In genomic region chr12:27304856-27305255, GRCh38 we compare ENCODE assay signal across 18 cellular contexts.
"Had no signal": no experiment of that assay in that cellular context is flagged by ENCODE, and none has a peak within 500 bp of the region (broad histone marks: within the 10 kb centered on the region; RNA-seq: fewer than 3 reads in every experiment).

No MANE protein-coding gene starts in this region.

- H3K27ac Mint-ChIP-seq: activated CD8-positive, alpha-beta memory T cell treated with anti-CD3 and anti-CD28 coated beads, Interleukin-2, amount 10 ng/mL, durations not matched to agents 7 days and 5 days; activated naive CD8-positive, alpha-beta T cell; dendritic cell treated with granulocyte-macrophage colony-stimulating factor and Interleukin-4, amounts not matched to agents 40 ng/mL and 50 ng/mL, for 4 days; endodermal cell; immature natural killer cell; naive B cell; T-helper 1 cell treated with Interleukin-12 subunit alpha and Interleukin-12 subunit beta and Interleukin-4 antibody, amounts not matched to agents 30 μg/mL and 1 μg/mL, for 36 hours had no signal

- H3K9me3 Mint-ChIP-seq: activated T-cell treated with anti-CD3 and anti-CD28 coated beads, Interleukin-2, amount 50 U/mL, for 4 hours; dendritic cell treated with granulocyte-macrophage colony-stimulating factor and Interleukin-4, amounts not matched to agents 40 ng/mL and 50 ng/mL, for 4 days; endodermal cell; naive B cell; T-helper 1 cell treated with Interleukin-12 subunit alpha and Interleukin-12 subunit beta and Interleukin-4 antibody, amounts not matched to agents 30 μg/mL and 1 μg/mL, for 36 hours had no signal

- H3K4me3 Mint-ChIP-seq: activated CD8-positive, alpha-beta memory T cell treated with anti-CD3 and anti-CD28 coated beads, Interleukin-2, amount 10 ng/mL, durations not matched to agents 7 days and 5 days; activated naive CD8-positive, alpha-beta T cell; activated T-cell treated with anti-CD3 and anti-CD28 coated beads, Interleukin-2, amount 50 U/mL, for 4 hours; dendritic cell treated with granulocyte-macrophage colony-stimulating factor and Interleukin-4, amounts not matched to agents 40 ng/mL and 50 ng/mL, for 4 days; endodermal cell; immature natural killer cell; naive B cell; T-helper 1 cell treated with Interleukin-12 subunit alpha and Interleukin-12 subunit beta and Interleukin-4 antibody, amounts not matched to agents 30 μg/mL and 1 μg/mL, for 36 hours had no signal

- H3K27ac ChIP-seq: brain microvascular endothelial cell, lower lobe of right lung had no signal

- ATAC-seq: activated CD4-positive, CD25-positive, alpha-beta regulatory T cell treated with anti-CD3 and anti-CD28 coated beads, Interleukin-2, amount 50 U/mL, for 24 hours; activated CD8-positive, alpha-beta memory T cell treated with anti-CD3 and anti-CD28 coated beads, Interleukin-2, amount 10 ng/mL, durations not matched to agents 7 days and 5 days; activated T-cell treated with anti-CD3 and anti-CD28 coated beads, Interleukin-2, amount 50 U/mL, for 4 hours; lower lobe of right lung had no signal

- DNase-seq: activated CD4-positive, alpha-beta T cell treated with anti-CD3 and anti-CD28 coated beads, Interleukin-2, amount 50 U/mL, for 4 hours; activated CD8-positive, alpha-beta memory T cell treated with anti-CD3 and anti-CD28 coated beads, Interleukin-2, amount 10 ng/mL, durations not matched to agents 7 days and 5 days; activated gamma-delta T cell; activated T-cell treated with anti-CD3 and anti-CD28 coated beads, Interleukin-2, amount 50 U/mL, for 4 hours; amygdala; brain microvascular endothelial cell; endodermal cell; glutamatergic neuron; immature natural killer cell; lower lobe of right lung; midbrain; naive B cell; trophoblast cell had no signal

- H3K27me3 Mint-ChIP-seq: activated CD8-positive, alpha-beta memory T cell treated with anti-CD3 and anti-CD28 coated beads, Interleukin-2, amount 10 ng/mL, durations not matched to agents 7 days and 5 days; activated naive CD8-positive, alpha-beta T cell; dendritic cell treated with granulocyte-macrophage colony-stimulating factor and Interleukin-4, amounts not matched to agents 40 ng/mL and 50 ng/mL, for 4 days; naive B cell had no signal

- H3K4me3 ChIP-seq: lower lobe of right lung, skin epidermis had no signal

- H3K4me1 ChIP-seq: lower lobe of right lung had no signal

- H3K4me1 Mint-ChIP-seq: endodermal cell, immature natural killer cell, naive B cell had no signal

- H3K9me3 ChIP-seq: lower lobe of right lung had no signal

- H3K27me3 ChIP-seq: brain microvascular endothelial cell had no signal
